ENCODE assay signal across 8 cellular contexts in the genomic region with DNA sequence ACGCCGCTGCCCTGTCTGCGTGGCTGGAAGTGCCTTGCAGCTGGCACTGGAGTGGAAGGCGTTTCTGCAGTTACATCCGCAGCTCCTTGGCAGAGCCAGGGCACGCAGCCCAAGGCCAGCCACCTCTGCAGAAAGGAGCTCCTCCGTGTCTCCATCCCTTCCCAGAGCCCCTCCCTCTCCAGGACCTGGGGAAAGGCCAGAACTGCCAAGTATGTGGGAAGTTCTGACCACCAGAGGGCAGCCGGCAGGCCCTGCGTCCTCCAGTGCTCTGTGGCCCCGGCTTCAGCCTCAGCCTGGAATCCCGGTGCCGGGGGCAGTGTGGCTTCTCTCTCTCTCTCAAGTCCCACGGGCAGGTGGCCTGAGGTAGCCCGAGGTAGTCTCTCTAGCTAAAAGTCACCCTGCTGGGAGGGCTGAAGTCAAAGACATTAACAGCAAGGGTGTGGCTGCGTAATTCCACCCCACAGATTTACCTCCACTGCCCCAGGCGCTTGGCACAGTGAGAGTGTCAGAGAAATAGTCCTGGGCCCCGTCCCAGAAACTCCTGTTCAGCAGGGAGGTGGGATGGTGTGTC.
DNase-seq lines count a peak whose midpoint lies in the region; ATAC-seq and TF ChIP-seq lines count a peak whose summit lies in the region.

No MANE protein-coding gene starts in this region.

- POLR2A ChIA-PET in HEK293T (lab: Yijun Ruan, JAX), result no interaction called here

- TF ChIP-seq CTCF in AG09319 (IDR thresholded peaks at IDR 0.05; ENCODE audit: low read depth, low read length) (peak; percentile 79), VCaP (conservative IDR thresholded peaks at IDR 0.05) (peak; percentile 94)

- H3K27me3 ChIP-seq in stomach smooth muscle (ENCODE audit: control insufficient read depth in 1 of 2, insufficient read depth in 2 of 2, low read length in 2 of 2), result no peaks in the 10 kb centered on the region

- H3K36me3 ChIP-seq in stomach smooth muscle (ENCODE audit: control insufficient read depth in 2 of 2, insufficient read depth in 2 of 2, low read length in 2 of 2), result peaks cover 24 to 27% of the 10 kb centered on the region in 2 donors

- no peak overlapping the region for H3K4me3 ChIP-seq in stomach smooth muscle (ENCODE audit: low read length in 2 of 2)

- H3K27ac ChIP-seq in VCaP, result peak overlapping the region; percentile 15; the same call in 1 of the 2 replicates
- peak overlapping the region; percentile 31 for H3K27ac ChIP-seq in stomach smooth muscle (ENCODE audit: low read length)

- intact Hi-C loops in left ventricle myocardium superior (cut with micrococcal nuclease), result loop anchor here (10.0 kb wide), 1 partner anchor 206 kb away; no protein-coding TSS in a partner anchor

- H3K4me1 ChIP-seq in stomach smooth muscle (ENCODE audit: control insufficient read depth, insufficient read depth, low read length), result peaks cover 52% of the 10 kb centered on the region

- DNase-seq in AG09319 (ENCODE audit: extremely low read depth, low read depth) (peak; percentile 27), HEK293T (ENCODE audit: extremely low spot score) (peak; percentile 73), left ventricle myocardium superior (peak; percentile 81), activated gamma-delta T cell (lab: John Stamatoyannopoulos, UW) (no peak), GF-D8 (lab: John Stamatoyannopoulos, UW) (no peak)
- DNase-seq in activated CD8-positive, alpha-beta memory T cell treated with anti-CD3 and anti-CD28 coated beads, Interleukin-2, amount 50 U/mL, for 48 hours, result no peak

- H3K9ac ChIP-seq in stomach smooth muscle (ENCODE audit: low read length in 2 of 2), result peak overlapping the region in 1 of 2 donors; percentile 36

- peak; percentile 76 for ATAC-seq in left ventricle myocardium superior

- no peaks in the 10 kb centered on the region for H3K9me3 ChIP-seq in stomach smooth muscle (ENCODE audit: control insufficient read depth in 2 of 2, low read length in 2 of 2)

- CTCF ChIA-PET in HEK293T (lab: Yijun Ruan, JAX), result interaction anchor here (0.6 to 1.4 kb wide), 5 partner anchors 8 to 89 kb away, joined by 3 to 4 read pairs (median 3); no protein-coding TSS in a partner anchor

TF ChIP-seq in HEK293T, 16 proteins besides CTCF, POLR2A, EP300 and RAD21:
- no peak for TF ChIP-seq LEF1 (IDR thresholded peaks at IDR 0.05; ENCODE audit: borderline replicate concordance)
- no peak for TF ChIP-seq TARDBP (IDR thresholded peaks at IDR 0.05)
- TF ChIP-seq HDGF (IDR thresholded peaks at IDR 0.05; ENCODE audit: borderline replicate concordance), result no peak
- TF ChIP-seq FOXA1 (IDR thresholded peaks at IDR 0.05), result no peak
- no peak for TF ChIP-seq L3MBTL2 (conservative IDR thresholded peaks at IDR 0.05)
- no peak for TF ChIP-seq FOXM1 (IDR thresholded peaks at IDR 0.05; ENCODE audit: borderline replicate concordance)
- TF ChIP-seq ARNT (IDR thresholded peaks at IDR 0.05), result no peak
- TF ChIP-seq PKNOX1 (IDR thresholded peaks at IDR 0.05), result no peak
- no peak for TF ChIP-seq SP1 (IDR thresholded peaks at IDR 0.05)
- TF ChIP-seq ELF4 (IDR thresholded peaks at IDR 0.05), result no peak
- no peak for TF ChIP-seq CTBP1 (IDR thresholded peaks at IDR 0.05; ENCODE audit: borderline replicate concordance)
- TF ChIP-seq FOXK2 (IDR thresholded peaks at IDR 0.05), result no peak
- no peak for TF ChIP-seq ZNF384 (IDR thresholded peaks at IDR 0.05)
- TF ChIP-seq BHLHE40 (IDR thresholded peaks at IDR 0.05; ENCODE audit: borderline replicate concordance), result no peak
- no peak for TF ChIP-seq SUZ12 (IDR thresholded peaks at IDR 0.05)
- TF ChIP-seq NFRKB (IDR thresholded peaks at IDR 0.05), result no peak
TF ChIP-seq in HEK293T: peak in this region for 0.

Comparison
In these comparisons a context has a peak if more than half of its experiments do, and no peak if none do; other contexts are left out.
1. DNase-seq: peak in AG09319 (single experiment), HEK293T (single experiment) and left ventricle myocardium superior (single experiment); none in activated gamma-delta T cell (single experiment), GF-D8 (single experiment) and activated CD8-positive, alpha-beta memory T cell treated with anti-CD3 and anti-CD28 coated beads, Interleukin-2, amount 50 U/mL, for 48 hours (single experiment).